ENCODE assay signal across 2 cellular contexts in genomic region chr1:17244826-17245740, GRCh38.
TF ChIP-seq lines count a peak whose summit lies in the region.

No MANE protein-coding gene starts in this region.

TF ChIP-seq in SK-N-SH, 30 proteins besides CTCF, POLR2A, EP300 and RAD21 (continued from another document):
- no peak for TF ChIP-seq IRF3 (IDR thresholded peaks at IDR 0.05; ENCODE audit: low read depth, low read length)
- TF ChIP-seq ZBTB33 (IDR thresholded peaks at IDR 0.05; ENCODE audit: borderline replicate concordance, low read depth), result no peak
- TF ChIP-seq RFX5 (IDR thresholded peaks at IDR 0.05; ENCODE audit: low read length), result no peak
- TF ChIP-seq EZH2phosphoT487 (IDR thresholded peaks at IDR 0.05; ENCODE audit: borderline replicate concordance, low read depth), result no peak
- no peak for TF ChIP-seq TAF1 (IDR thresholded peaks at IDR 0.05; ENCODE audit: borderline replicate concordance, low read depth, low read length)
- no peak for TF ChIP-seq TCF12 (IDR thresholded peaks at IDR 0.05)
- no peak for TF ChIP-seq GATA2 (CRISPR knock-in tag; IDR thresholded peaks at IDR 0.05)
- TF ChIP-seq NFIC (IDR thresholded peaks at IDR 0.05; ENCODE audit: borderline replicate concordance), result no peak
- TF ChIP-seq PBX3 (IDR thresholded peaks at IDR 0.05), result no peak
- no peak for TF ChIP-seq YY1 (IDR thresholded peaks at IDR 0.05; ENCODE audit: low read depth)
TF ChIP-seq in SK-N-SH: peak in this region for 0.

TF ChIP-seq in SK-N-SH treated with all-trans-retinoic acid at 6 μM for 48 hours, 23 proteins besides CTCF, POLR2A, EP300 and RAD21:
- TF ChIP-seq POU6F1 (CRISPR knock-in tag; IDR thresholded peaks at IDR 0.05; ENCODE audit: borderline replicate concordance, low read depth) (no peak), TCF4 (CRISPR knock-in tag; IDR thresholded peaks at IDR 0.05; ENCODE audit: borderline replicate concordance) (no peak), ZNF565 (CRISPR knock-in tag; conservative IDR thresholded peaks at IDR 0.05; ENCODE audit: low read depth) (no peak), PATZ1 (CRISPR knock-in tag; IDR thresholded peaks at IDR 0.05; ENCODE audit: borderline replicate concordance) (no peak), CSRNP3 (CRISPR knock-in tag; IDR thresholded peaks at IDR 0.05) (no peak), ZFP3 (CRISPR knock-in tag; IDR thresholded peaks at IDR 0.05) (no peak), ZNF70 (CRISPR knock-in tag; IDR thresholded peaks at IDR 0.05) (no peak), CSDC2 (CRISPR knock-in tag; IDR thresholded peaks at IDR 0.05) (no peak), ESRRG (CRISPR knock-in tag; IDR thresholded peaks at IDR 0.05) (no peak), ISL1 (CRISPR knock-in tag; IDR thresholded peaks at IDR 0.05) (no peak)
TF ChIP-seq in SK-N-SH treated with all-trans-retinoic acid at 6 μM for 48 hours: peak in this region for 0.
